In genomic region chr1:157418231-157418630, GRCh38 we compare ENCODE assay signal across 27 cellular contexts.
"Had no signal": no experiment of that assay in that cellular context is flagged by ENCODE, and none has a peak within 500 bp of the region (broad histone marks: within the 10 kb centered on the region; RNA-seq: fewer than 3 reads in every experiment).

No MANE protein-coding gene starts in this region.

- H3K4me3 ChIP-seq: stomach, suprapubic skin, testis, thoracic aorta, thyroid gland, tibial artery, tibial nerve, transverse colon, upper lobe of left lung, upper lobe of right lung, uterus, vagina had no signal

- H3K27ac ChIP-seq: stomach, suprapubic skin, testis, thoracic aorta, thyroid gland, tibial artery, tibial nerve, transverse colon, upper lobe of left lung, upper lobe of right lung, uterus, vagina had no signal

- H3K9me3 ChIP-seq: stomach, suprapubic skin, testis, thoracic aorta, thyroid gland, tibial artery, transverse colon, upper lobe of left lung, upper lobe of right lung, uterus, vagina had no signal

- H3K4me3 Mint-ChIP-seq: stimulated activated effector memory CD8-positive, alpha-beta T cell treated with anti-CD3 and anti-CD28 coated beads, Interleukin-12 subunit alpha, Interleukin-12 subunit beta, amount 100 ng/mL, for 72 hours; stimulated activated naive B cell treated with anti-CD40 and anti-IgM and Interleukin-4, amounts not matched to agents 10 μg/mL and 1 μg/mL and 100 μg/mL, for 72 hours; stimulated activated naive CD8-positive, alpha-beta T cell treated with anti-CD3 and anti-CD28 coated beads, Interleukin-15, amount 100 ng/mL, for 72 hours; stimulated activated naive CD8-positive, alpha-beta T cell treated with anti-CD3 and anti-CD28 coated beads, Interleukin-15, Interleukin-2, amounts not matched to agents 100 ng/mL and 50 ng/mL, for 24 hours; type B pancreatic cell had no signal

- H3K36me3 ChIP-seq: stomach, suprapubic skin, thoracic aorta, thyroid gland, tibial artery, tibial nerve, transverse colon, upper lobe of left lung, upper lobe of right lung, uterus, vagina had no signal

- H3K4me1 ChIP-seq: stomach, suprapubic skin, testis, thyroid gland, tibial artery, tibial nerve, transverse colon, upper lobe of left lung, upper lobe of right lung, uterus, vagina had no signal

- H3K36me3 Mint-ChIP-seq: stimulated activated effector memory CD8-positive, alpha-beta T cell treated with anti-CD3 and anti-CD28 coated beads, Interleukin-12 subunit alpha, Interleukin-12 subunit beta, amount 100 ng/mL, for 72 hours; stimulated activated naive B cell treated with anti-CD40 and anti-IgM and Interleukin-4, amounts not matched to agents 10 μg/mL and 1 μg/mL and 100 μg/mL, for 72 hours; type B pancreatic cell had no signal

- H3K27me3 ChIP-seq: suprapubic skin, testis, thyroid gland, tibial nerve, transverse colon, upper lobe of left lung, upper lobe of right lung, uterus, vagina had no signal

- DNase-seq: stimulated activated CD4-positive, alpha-beta T cell treated with anti-CD3 and anti-CD28 coated beads, Interleukin-2, amount 100 ng/mL, for 48 hours; stimulated activated CD4-positive, alpha-beta T cell treated with anti-CD3 and anti-CD28 coated beads, Interleukin-4, amount 100 ng/mL, for 1 hour; stimulated activated CD4-positive, alpha-beta T cell treated with anti-CD3 and anti-CD28 coated beads, Interleukin-4, amount 100 ng/mL, for 24 hours; stimulated activated CD4-positive, alpha-beta T cell treated with anti-CD3 and anti-CD28 coated beads, Interleukin-4, amount 100 ng/mL, for 4 hours; stimulated activated CD8-positive, alpha-beta memory T cell treated with anti-CD3 and anti-CD28 coated beads, Interleukin-4, amount 100 ng/mL, for 48 hours; stimulated activated naive B cell treated with anti-CD40 and anti-IgM and Interleukin-4, amounts not matched to agents 10 μg/mL and 1 μg/mL and 100 μg/mL, for 72 hours; stimulated activated naive CD4-positive, alpha-beta T cell; stimulated activated naive CD4-positive, alpha-beta T cell treated with Interleukin-2 at 50 U/mL for 16 hours; stimulated activated naive CD8-positive, alpha-beta T cell treated with anti-CD3 and anti-CD28 coated beads, Interleukin-15, amount 100 ng/mL, for 72 hours; stimulated activated naive CD8-positive, alpha-beta T cell treated with anti-CD3 and anti-CD28 coated beads, Interleukin-15, Interleukin-2, amounts not matched to agents 100 U/mL and 50 U/mL, for 24 hours; stomach; substantia nigra; testis; thyroid gland; tibial artery; transverse colon; trophoblast cell; upper lobe of left lung; upper lobe of right lung; uterus had no signal

- H3K9me3 Mint-ChIP-seq: stimulated activated effector memory CD8-positive, alpha-beta T cell treated with anti-CD3 and anti-CD28 coated beads, Interleukin-12 subunit alpha, Interleukin-12 subunit beta, amount 100 ng/mL, for 72 hours; stimulated activated naive B cell treated with anti-CD40 and anti-IgM and Interleukin-4, amounts not matched to agents 10 μg/mL and 1 μg/mL and 100 μg/mL, for 72 hours; stimulated activated naive CD8-positive, alpha-beta T cell treated with anti-CD3 and anti-CD28 coated beads, Interleukin-15, amount 100 ng/mL, for 72 hours; stimulated activated naive CD8-positive, alpha-beta T cell treated with anti-CD3 and anti-CD28 coated beads, Interleukin-15, Interleukin-2, amounts not matched to agents 100 ng/mL and 50 ng/mL, for 24 hours; type B pancreatic cell had no signal

- H3K4me1 Mint-ChIP-seq: stimulated activated effector memory CD8-positive, alpha-beta T cell treated with anti-CD3 and anti-CD28 coated beads, Interleukin-12 subunit alpha, Interleukin-12 subunit beta, amount 100 ng/mL, for 72 hours; stimulated activated naive B cell treated with anti-CD40 and anti-IgM and Interleukin-4, amounts not matched to agents 10 μg/mL and 1 μg/mL and 100 μg/mL, for 72 hours; stimulated activated naive CD8-positive, alpha-beta T cell treated with anti-CD3 and anti-CD28 coated beads, Interleukin-15, amount 100 ng/mL, for 72 hours had no signal

- H3K27ac Mint-ChIP-seq: stimulated activated effector memory CD8-positive, alpha-beta T cell treated with anti-CD3 and anti-CD28 coated beads, Interleukin-12 subunit alpha, Interleukin-12 subunit beta, amount 100 ng/mL, for 72 hours; stimulated activated naive B cell treated with anti-CD40 and anti-IgM and Interleukin-4, amounts not matched to agents 10 μg/mL and 1 μg/mL and 100 μg/mL, for 72 hours; stimulated activated naive CD8-positive, alpha-beta T cell treated with anti-CD3 and anti-CD28 coated beads, Interleukin-15, Interleukin-2, amounts not matched to agents 100 ng/mL and 50 ng/mL, for 24 hours; type B pancreatic cell had no signal

- ATAC-seq: stimulated activated effector memory CD8-positive, alpha-beta T cell treated with anti-CD3 and anti-CD28 coated beads, Interleukin-12 subunit alpha, Interleukin-12 subunit beta, amount 100 ng/mL, for 72 hours; stimulated activated naive B cell treated with anti-CD40 and anti-IgM and Interleukin-4, amounts not matched to agents 10 μg/mL and 1 μg/mL and 100 μg/mL, for 72 hours; stimulated activated naive CD8-positive, alpha-beta T cell treated with anti-CD3 and anti-CD28 coated beads, Interleukin-15, amount 100 ng/mL, for 72 hours; stimulated activated naive CD8-positive, alpha-beta T cell treated with anti-CD3 and anti-CD28 coated beads, Interleukin-15, Interleukin-2, amounts not matched to agents 100 U/mL and 50 U/mL, for 24 hours; upper lobe of right lung had no signal
